In the genomic region with DNA sequence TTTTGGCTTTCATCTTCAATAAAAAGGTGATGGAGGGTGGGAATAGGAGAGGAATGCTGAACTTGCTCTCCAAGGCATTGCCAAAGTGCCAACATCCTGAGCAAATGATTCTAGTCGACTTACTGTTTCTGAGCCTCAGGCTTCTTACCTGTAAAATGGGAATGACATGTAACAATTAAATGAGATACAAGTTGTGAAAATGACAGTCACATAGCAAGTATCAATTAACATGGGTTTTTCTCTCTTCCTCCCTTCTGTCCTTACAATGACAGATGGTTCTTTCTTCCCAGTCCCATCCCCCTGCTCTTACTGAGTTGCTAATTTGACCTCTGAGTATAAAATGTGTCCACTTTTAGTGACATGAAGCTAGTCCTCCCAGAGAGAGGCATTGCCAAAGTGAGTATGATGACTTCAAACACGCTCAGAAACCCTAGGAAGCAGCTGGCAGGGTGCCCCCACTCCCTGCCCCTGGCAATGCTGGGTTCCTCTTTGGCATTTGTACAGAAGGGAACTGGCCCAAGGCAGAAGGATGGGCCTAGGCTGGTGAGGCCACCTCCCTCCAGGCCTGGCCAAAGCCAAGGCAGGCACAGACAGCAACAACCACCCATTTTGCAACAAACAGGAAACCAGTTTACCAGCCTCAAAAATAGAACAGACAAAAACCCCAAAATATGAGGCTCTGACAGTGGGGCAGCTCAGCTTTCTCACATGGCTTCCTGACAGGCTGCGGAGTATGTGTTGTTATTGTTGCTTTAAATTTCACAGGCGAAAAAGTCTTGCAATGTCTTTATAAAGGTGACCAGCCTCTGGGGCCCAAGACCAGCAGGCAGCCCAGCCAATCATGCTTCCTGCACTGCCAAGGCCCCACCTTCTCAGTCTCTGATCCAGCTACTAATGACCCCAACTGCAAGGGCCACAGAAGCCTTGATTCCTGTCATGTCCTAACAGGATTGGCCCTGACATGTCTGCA, we compare ENCODE assay signal across 9 cellular contexts.
DNase-seq lines count a peak whose midpoint lies in the region; ATAC-seq, FAIRE-seq and TF ChIP-seq lines count a peak whose summit lies in the region.
"Had no signal": no experiment of that assay in that cellular context is flagged by ENCODE, and none has a peak within 500 bp of the region (broad histone marks: within the 10 kb centered on the region; RNA-seq: fewer than 3 reads in every experiment).

No MANE protein-coding gene starts in this region.

- H2AFZ ChIP-seq in MM.1S (ENCODE audit: low read length) (peak overlapping the region; percentile 43), GM12878 (ENCODE audit: control insufficient read depth, low read depth, low read length) (peak overlapping the region; percentile 26; the same call in 1 of the 2 replicates)

- intact Hi-C loops in GM12878 (cut with micrococcal nuclease; ENCODE audit: unreplicated experiment): loop anchor here (2.0 kb wide), 1 partner anchor 66 kb away; no protein-coding TSS in a partner anchor

- no peaks in the 10 kb centered on the region for H4K20me1 ChIP-seq in MM.1S (ENCODE audit: insufficient read depth, low read length)
- H4K20me1 ChIP-seq in GM12878 (ENCODE audit: control insufficient read depth, insufficient read depth): no peaks in the 10 kb centered on the region

- POLR2A ChIA-PET in GM12878 (lab: Charles Lee): interaction anchor here (0.7 to 5.4 kb wide), 8 partner anchors 10 to 136 kb away, joined by 3 to 33 read pairs (median 4); no protein-coding TSS in a partner anchor

- no peaks in the 10 kb centered on the region for H3K9me3 ChIP-seq in MM.1S (replicated peaks; ENCODE audit: insufficient read depth, low read length)
- no peaks in the 10 kb centered on the region; the same call in 2 of the 3 replicates for H3K9me3 ChIP-seq in GM12878 (replicated peaks; ENCODE audit: control insufficient read depth, insufficient read depth, low read length)

- no peak for TF ChIP-seq CTCF in MM.1S (IDR thresholded peaks at IDR 0.05; ENCODE audit: low read length)
- no peak for TF ChIP-seq CTCF in GM12878 (IDR thresholded peaks at IDR 0.05 in 2 of 3, conservative IDR thresholded peaks at IDR 0.05 in 1 of 3; ENCODE audit: control insufficient read depth in 2 of 3, extremely low read depth in 1 of 3, insufficient read depth in 1 of 3, low read depth in 3 of 3, low read length in 3 of 3)

- peak in 1 of 2 experiments; percentile 44; a peak in 2 of 4 replicates for TF ChIP-seq EP300 in GM12878 (IDR thresholded peaks at IDR 0.05; ENCODE audit: borderline replicate concordance in 1 of 2, control insufficient read depth in 1 of 2, low read depth in 2 of 2, low read length in 2 of 2)

- H3K9ac ChIP-seq in MM.1S (ENCODE audit: low read length) (peak overlapping the region; percentile 19), GM12878 (ENCODE audit: control insufficient read depth, insufficient read depth, low read length) (peak overlapping the region; percentile 24; the same call in 1 of the 2 replicates)

- no TSS peak for BruUV-seq in GM12878 (replicated peaks; lab: Mats Ljungman, UMichigan)

- no peak overlapping the region for H3K4me3 ChIP-seq in MM.1S (ENCODE audit: low read length)
- H3K4me3 ChIP-seq in GM12878: no peak overlapping the region

- no peaks in the 10 kb centered on the region for H3K9me2 ChIP-seq in MM.1S (replicated peaks; ENCODE audit: insufficient read depth, low read length)

- ATAC-seq in GM19468 (IDR thresholded peaks at IDR 0.05; ENCODE audit: extremely low read depth, unreplicated experiment) (peak; percentile 17), GM12878 (peak; percentile 50), HG03432 (IDR thresholded peaks at IDR 0.05; ENCODE audit: unreplicated experiment) (no peak), GM21528 (IDR thresholded peaks at IDR 0.05; ENCODE audit: low FRiP score, unreplicated experiment) (no peak)
- ATAC-seq: Panc1 had no signal

- TF ChIP-seq RAD21 in GM12878 (IDR thresholded peaks at IDR 0.05; ENCODE audit: insufficient read depth, low read depth, low read length): no peak

- SMC1A ChIA-PET in GM12878 (lab: Charles Lee; ENCODE audit: uncharacterized antibody, unreplicated experiment): interaction anchor here (0.8 to 6.0 kb wide), 15 partner anchors 9 to 228 kb away, joined by 3 to 39 read pairs (median 4); no protein-coding TSS in a partner anchor

- H3K4me2 ChIP-seq in MM.1S (ENCODE audit: low read depth, low read length) (peak overlapping the region; percentile 41), GM12878 (ENCODE audit: control insufficient read depth, insufficient read depth) (peak overlapping the region; percentile 45)

- 6% methylated on average over 4 of the region's 4 CpGs for WGBS in GM12878 (ENCODE audit: insufficient coverage, insufficient replicate concordance, low lambda C conversion rate, missing lambda C conversion rate)

- H3K4me1 ChIP-seq in MM.1S (ENCODE audit: low read length): peaks cover 58% of the 10 kb centered on the region
- peaks cover 86% of the 10 kb centered on the region for H3K4me1 ChIP-seq in GM12878 (ENCODE audit: control insufficient read depth, insufficient read depth, low read length)

- no peaks in the 10 kb centered on the region for H3K79me2 ChIP-seq in MM.1S (ENCODE audit: low read length)
- H3K79me2 ChIP-seq in GM12878 (ENCODE audit: control insufficient read depth, insufficient read depth, low read length): 0 out of 2 replicates have a peak, but pooled peaks cover 3% of the 10 kb centered on the region

- no peaks in the 10 kb centered on the region for H3K36me3 ChIP-seq in MM.1S (replicated peaks; ENCODE audit: insufficient read depth, low read length)
- no peaks in the 10 kb centered on the region for H3K36me3 ChIP-seq in GM12878 (ENCODE audit: control insufficient read depth in 2 of 2, insufficient read depth in 2 of 2, low read length in 1 of 2)

- H3F3A ChIP-seq in MM.1S (ENCODE audit: insufficient read depth, low read length): peaks cover 45% of the 10 kb centered on the region

- FAIRE-seq in GM12878 (lab: Jason Lieb, UNC) (no peak), RCC 7860 (lab: Jason Lieb, UNC) (no peak)

- CTCF ChIA-PET in GM12878 (lab: Yijun Ruan, JAX): interaction anchor here (0.7 to 4.1 kb wide), 8 partner anchors 9 to 145 kb away, joined by 3 to 22 read pairs (median 4); no protein-coding TSS in a partner anchor

- in situ Hi-C loops in GM12878 (cut with MboI): no loop called here

- H3K27me3 ChIP-seq in MM.1S (replicated peaks; ENCODE audit: insufficient read depth, low read length): no peaks in the 10 kb centered on the region
- no peaks in the 10 kb centered on the region for H3K27me3 ChIP-seq in GM12878 (replicated peaks in 1 of 2; ENCODE audit: control insufficient read depth in 2 of 2, insufficient read depth in 2 of 2, low read length in 1 of 2)

- TF ChIP-seq POLR2A in GM12878 (IDR thresholded peaks at IDR 0.05; ENCODE audit: low read depth, low read length): no peak

- H3K27ac ChIP-seq in MM.1S (ENCODE audit: low read length): peak overlapping the region; percentile 84
- peak overlapping the region; percentile 74 for H3K27ac ChIP-seq in GM12878 (ENCODE audit: control insufficient read depth, insufficient read depth)

- RAD21 ChIA-PET in GM12878 (lab: Charles Lee; ENCODE audit: unreplicated experiment): interaction anchor here (0.7 to 8.5 kb wide), 15 partner anchors 11 to 289 kb away, joined by 3 to 61 read pairs (median 5); no protein-coding TSS in a partner anchor

- DNase-seq in MM.1S (peak; percentile 91), GM12878 (ENCODE audit: low read depth, low spot score) (peak; percentile 85), mucosa of gallbladder (ENCODE audit: low spot score) (peak; percentile 63), HuH-7.5 (ENCODE audit: low spot score) (no peak), RCC 7860 (ENCODE audit: low spot score) (no peak)

TF ChIP-seq in GM12878, 131 proteins besides CTCF, POLR2A, EP300 and RAD21 (continues in another document):
- TF ChIP-seq PAX5 (IDR thresholded peaks at IDR 0.05; ENCODE audit: borderline replicate concordance, low read depth, low read length) (no peak), YY1 (IDR thresholded peaks at IDR 0.05; ENCODE audit: low read depth, low read length) (0 out of 2 replicates have a peak, but pooled peaks have one; percentile 20), SMARCA5 (IDR thresholded peaks at IDR 0.05) (peak; percentile 65; the same call in 1 of the 2 replicates), SMC3 (IDR thresholded peaks at IDR 0.05; ENCODE audit: borderline replicate concordance, low read length) (0 out of 2 replicates have a peak, but pooled peaks have one; percentile 3), RUNX3 (IDR thresholded peaks at IDR 0.05; ENCODE audit: low read length) (peak; percentile 66), ZNF217 (IDR thresholded peaks at IDR 0.05) (peak; percentile 87; the same call in 1 of the 2 replicates), SIN3A (IDR thresholded peaks at IDR 0.05; ENCODE audit: low read depth, low read length) (0 out of 2 replicates have a peak, but pooled peaks have one; percentile 55), NFXL1 (IDR thresholded peaks at IDR 0.05; ENCODE audit: borderline replicate concordance) (no peak), CHD2 (IDR thresholded peaks at IDR 0.05; ENCODE audit: borderline replicate concordance, low read depth, low read length) (peak; percentile 29; the same call in 1 of the 2 replicates), NR2F1 (conservative IDR thresholded peaks at IDR 0.05) (peak; percentile 13; the same call in 1 of the 2 replicates), MXI1 (IDR thresholded peaks at IDR 0.05; ENCODE audit: low read depth, low read length) (peak; percentile 38; the same call in 1 of the 2 replicates)
- TF ChIP-seq, protein P1, sequence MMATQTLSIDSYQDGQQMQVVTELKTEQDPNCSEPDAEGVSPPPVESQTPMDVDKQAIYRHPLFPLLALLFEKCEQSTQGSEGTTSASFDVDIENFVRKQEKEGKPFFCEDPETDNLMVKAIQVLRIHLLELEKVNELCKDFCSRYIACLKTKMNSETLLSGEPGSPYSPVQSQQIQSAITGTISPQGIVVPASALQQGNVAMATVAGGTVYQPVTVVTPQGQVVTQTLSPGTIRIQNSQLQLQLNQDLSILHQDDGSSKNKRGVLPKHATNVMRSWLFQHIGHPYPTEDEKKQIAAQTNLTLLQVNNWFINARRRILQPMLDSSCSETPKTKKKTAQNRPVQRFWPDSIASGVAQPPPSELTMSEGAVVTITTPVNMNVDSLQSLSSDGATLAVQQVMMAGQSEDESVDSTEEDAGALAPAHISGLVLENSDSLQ (IDR thresholded peaks at IDR 0.05): peak; percentile 82
- TF ChIP-seq, protein P2, sequence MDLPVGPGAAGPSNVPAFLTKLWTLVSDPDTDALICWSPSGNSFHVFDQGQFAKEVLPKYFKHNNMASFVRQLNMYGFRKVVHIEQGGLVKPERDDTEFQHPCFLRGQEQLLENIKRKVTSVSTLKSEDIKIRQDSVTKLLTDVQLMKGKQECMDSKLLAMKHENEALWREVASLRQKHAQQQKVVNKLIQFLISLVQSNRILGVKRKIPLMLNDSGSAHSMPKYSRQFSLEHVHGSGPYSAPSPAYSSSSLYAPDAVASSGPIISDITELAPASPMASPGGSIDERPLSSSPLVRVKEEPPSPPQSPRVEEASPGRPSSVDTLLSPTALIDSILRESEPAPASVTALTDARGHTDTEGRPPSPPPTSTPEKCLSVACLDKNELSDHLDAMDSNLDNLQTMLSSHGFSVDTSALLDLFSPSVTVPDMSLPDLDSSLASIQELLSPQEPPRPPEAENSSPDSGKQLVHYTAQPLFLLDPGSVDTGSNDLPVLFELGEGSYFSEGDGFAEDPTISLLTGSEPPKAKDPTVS (IDR thresholded peaks at IDR 0.05; ENCODE audit: low read depth, low read length): no peak

Comparison
In these comparisons a context has a peak if more than half of its experiments do, and no peak if none do; other contexts are left out.
1. ATAC-seq: peak in GM19468 (single experiment) and GM12878 (single experiment); none in HG03432 (single experiment) and GM21528 (single experiment).
2. DNase-seq: peak in MM.1S (single experiment), GM12878 (single experiment) and mucosa of gallbladder (single experiment); none in HuH-7.5 (single experiment) and RCC 7860 (single experiment).